Comparison of ENCODE assay signal across 27 cellular contexts in the genomic region with DNA sequence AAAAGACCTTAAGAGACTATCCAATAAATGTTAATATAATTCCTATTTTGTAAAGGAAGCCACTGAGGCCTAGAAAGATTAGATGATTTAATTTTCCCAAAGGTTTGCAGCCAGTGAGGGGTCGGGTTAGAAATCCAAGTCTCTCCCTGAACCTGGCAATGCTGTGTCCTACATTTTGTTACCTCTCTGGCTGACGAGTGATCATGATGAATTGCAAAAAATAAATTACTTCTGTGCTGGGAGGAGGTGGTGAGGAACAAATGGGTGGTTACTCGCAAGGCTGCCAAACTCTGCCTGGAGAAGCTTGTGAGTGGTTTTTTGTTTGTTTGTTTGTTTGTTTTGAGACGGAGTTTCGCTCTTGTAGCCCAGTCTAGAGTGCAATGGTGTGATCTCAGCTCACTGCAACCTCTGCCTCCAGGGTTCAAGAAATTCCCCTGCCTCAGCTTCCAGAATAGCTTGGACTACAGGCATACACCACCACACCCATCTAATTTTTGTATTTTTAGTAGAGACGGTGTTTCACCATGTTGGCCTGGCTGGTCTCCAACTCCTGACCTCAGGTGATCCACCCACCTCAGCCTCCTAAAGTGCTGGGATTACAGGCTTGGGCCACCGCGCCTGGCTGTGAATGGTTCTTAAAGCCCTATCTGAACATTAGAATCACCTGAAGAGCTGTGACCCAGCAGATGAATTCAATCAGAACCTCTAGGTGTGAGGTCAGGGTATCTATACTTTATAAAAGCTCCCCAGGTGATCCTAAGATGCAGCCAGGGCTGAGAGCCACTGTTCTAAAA.
"Had no signal": no experiment of that assay in that cellular context is flagged by ENCODE, and none has a peak within 500 bp of the region (broad histone marks: within the 10 kb centered on the region; RNA-seq: fewer than 3 reads in every experiment).

No MANE protein-coding gene starts in this region.

- H3K36me3 Mint-ChIP-seq: naive thymus-derived CD8-positive, alpha-beta T cell; natural killer cell treated with Interleukin-12 subunit alpha and Interleukin-12 subunit beta and Interleukin-15 and Interleukin-18, amount 100 ng/mL, for 72 hours; stimulated activated effector memory CD8-positive, alpha-beta T cell treated with anti-CD3 and anti-CD28 coated beads, Interleukin-12 subunit alpha, Interleukin-12 subunit beta, amount 100 ng/mL, for 72 hours; stimulated activated naive B cell treated with anti-CD40 and anti-IgM and Interleukin-4, amounts not matched to agents 10 μg/mL and 1 μg/mL and 100 μg/mL, for 72 hours had no signal

- DNase-seq: naive thymus-derived CD8-positive, alpha-beta T cell; nucleus accumbens; ovary; psoas muscle; right cardiac atrium; right lobe of liver; sigmoid colon; small intestine; stimulated activated CD4-positive, alpha-beta T cell treated with anti-CD3 and anti-CD28 coated beads, Interleukin-15, amount 100 ng/mL, for 24 hours; stimulated activated CD4-positive, alpha-beta T cell treated with anti-CD3 and anti-CD28 coated beads, Interleukin-2, amount 100 ng/mL, for 24 hours; stimulated activated CD4-positive, alpha-beta T cell treated with anti-CD3 and anti-CD28 coated beads, Interleukin-2, amount 100 ng/mL, for 48 hours; stimulated activated CD4-positive, alpha-beta T cell treated with anti-CD3 and anti-CD28 coated beads, Interleukin-4, amount 100 ng/mL, for 24 hours; stimulated activated naive B cell treated with anti-CD40 and anti-IgM and Interleukin-4, amounts not matched to agents 10 μg/mL and 1 μg/mL and 100 μg/mL, for 72 hours; stimulated activated naive CD4-positive, alpha-beta T cell treated with Interleukin-2 at 50 U/mL for 16 hours; stomach; thyroid gland; trophoblast cell; upper lobe of left lung had no signal

- H3K4me3 ChIP-seq: ovary, psoas muscle, right lobe of liver, sigmoid colon, stomach, thoracic aorta, thyroid gland, tibial nerve, upper lobe of left lung, vagina had no signal

- H3K27me3 Mint-ChIP-seq: stimulated activated naive B cell treated with anti-CD40 and anti-IgM and Interleukin-4, amounts not matched to agents 10 μg/mL and 1 μg/mL and 100 μg/mL, for 72 hours; stimulated activated naive CD8-positive, alpha-beta T cell treated with anti-CD3 and anti-CD28 coated beads, Interleukin-15, Interleukin-2, amounts not matched to agents 100 ng/mL and 50 ng/mL, for 24 hours had no signal

- H3K9me3 Mint-ChIP-seq: natural killer cell treated with Interleukin-12 subunit alpha and Interleukin-12 subunit beta and Interleukin-15 and Interleukin-18, amount 100 ng/mL, for 72 hours; stimulated activated effector memory CD8-positive, alpha-beta T cell treated with anti-CD3 and anti-CD28 coated beads, Interleukin-12 subunit alpha, Interleukin-12 subunit beta, amount 100 ng/mL, for 72 hours; stimulated activated naive B cell treated with anti-CD40 and anti-IgM and Interleukin-4, amounts not matched to agents 10 μg/mL and 1 μg/mL and 100 μg/mL, for 72 hours; stimulated activated naive CD8-positive, alpha-beta T cell treated with anti-CD3 and anti-CD28 coated beads, Interleukin-15, Interleukin-2, amounts not matched to agents 100 ng/mL and 50 ng/mL, for 24 hours had no signal

- H3K36me3 ChIP-seq: neutrophil, ovary, right lobe of liver, sigmoid colon, stomach, thoracic aorta, thyroid gland, tibial nerve, upper lobe of left lung, vagina had no signal

- H3K4me1 ChIP-seq: parathyroid adenoma, psoas muscle, right lobe of liver, sigmoid colon, stomach, thyroid gland, tibial nerve, upper lobe of left lung had no signal

- H3K27ac ChIP-seq: neutrophil, ovary, parathyroid adenoma, psoas muscle, right lobe of liver, sigmoid colon, stomach, thoracic aorta, thyroid gland, tibial nerve, upper lobe of left lung, vagina had no signal

- ATAC-seq: naive thymus-derived CD8-positive, alpha-beta T cell; natural killer cell treated with Interleukin-12 subunit alpha and Interleukin-12 subunit beta and Interleukin-15 and Interleukin-18, amount 100 ng/mL, for 72 hours; psoas muscle; right cardiac atrium; right lobe of liver; stimulated activated effector memory CD8-positive, alpha-beta T cell treated with anti-CD3 and anti-CD28 coated beads, Interleukin-12 subunit alpha, Interleukin-12 subunit beta, amount 100 ng/mL, for 72 hours; stimulated activated naive B cell treated with anti-CD40 and anti-IgM and Interleukin-4, amounts not matched to agents 10 μg/mL and 1 μg/mL and 100 μg/mL, for 72 hours had no signal

- H3K27ac Mint-ChIP-seq: naive thymus-derived CD8-positive, alpha-beta T cell; natural killer cell treated with Interleukin-12 subunit alpha and Interleukin-12 subunit beta and Interleukin-15 and Interleukin-18, amount 100 ng/mL, for 72 hours; progenitor cell of endocrine pancreas; stimulated activated effector memory CD8-positive, alpha-beta T cell treated with anti-CD3 and anti-CD28 coated beads, Interleukin-12 subunit alpha, Interleukin-12 subunit beta, amount 100 ng/mL, for 72 hours; stimulated activated naive B cell treated with anti-CD40 and anti-IgM and Interleukin-4, amounts not matched to agents 10 μg/mL and 1 μg/mL and 100 μg/mL, for 72 hours; stimulated activated naive CD8-positive, alpha-beta T cell treated with anti-CD3 and anti-CD28 coated beads, Interleukin-15, Interleukin-2, amounts not matched to agents 100 ng/mL and 50 ng/mL, for 24 hours had no signal

- H3K9me3 ChIP-seq: neutrophil, ovary, psoas muscle, right lobe of liver, sigmoid colon, stomach, thoracic aorta, thyroid gland, tibial nerve, upper lobe of left lung, vagina had no signal

- H3K4me3 Mint-ChIP-seq: naive thymus-derived CD8-positive, alpha-beta T cell; natural killer cell treated with Interleukin-12 subunit alpha and Interleukin-12 subunit beta and Interleukin-15 and Interleukin-18, amount 100 ng/mL, for 72 hours; stimulated activated effector memory CD8-positive, alpha-beta T cell treated with anti-CD3 and anti-CD28 coated beads, Interleukin-12 subunit alpha, Interleukin-12 subunit beta, amount 100 ng/mL, for 72 hours; stimulated activated naive B cell treated with anti-CD40 and anti-IgM and Interleukin-4, amounts not matched to agents 10 μg/mL and 1 μg/mL and 100 μg/mL, for 72 hours; stimulated activated naive CD8-positive, alpha-beta T cell treated with anti-CD3 and anti-CD28 coated beads, Interleukin-15, Interleukin-2, amounts not matched to agents 100 ng/mL and 50 ng/mL, for 24 hours had no signal

- H3K4me1 Mint-ChIP-seq: stimulated activated effector memory CD8-positive, alpha-beta T cell treated with anti-CD3 and anti-CD28 coated beads, Interleukin-12 subunit alpha, Interleukin-12 subunit beta, amount 100 ng/mL, for 72 hours had no signal
